ENCODE assay signal across 8 cellular contexts in the genomic region with DNA sequence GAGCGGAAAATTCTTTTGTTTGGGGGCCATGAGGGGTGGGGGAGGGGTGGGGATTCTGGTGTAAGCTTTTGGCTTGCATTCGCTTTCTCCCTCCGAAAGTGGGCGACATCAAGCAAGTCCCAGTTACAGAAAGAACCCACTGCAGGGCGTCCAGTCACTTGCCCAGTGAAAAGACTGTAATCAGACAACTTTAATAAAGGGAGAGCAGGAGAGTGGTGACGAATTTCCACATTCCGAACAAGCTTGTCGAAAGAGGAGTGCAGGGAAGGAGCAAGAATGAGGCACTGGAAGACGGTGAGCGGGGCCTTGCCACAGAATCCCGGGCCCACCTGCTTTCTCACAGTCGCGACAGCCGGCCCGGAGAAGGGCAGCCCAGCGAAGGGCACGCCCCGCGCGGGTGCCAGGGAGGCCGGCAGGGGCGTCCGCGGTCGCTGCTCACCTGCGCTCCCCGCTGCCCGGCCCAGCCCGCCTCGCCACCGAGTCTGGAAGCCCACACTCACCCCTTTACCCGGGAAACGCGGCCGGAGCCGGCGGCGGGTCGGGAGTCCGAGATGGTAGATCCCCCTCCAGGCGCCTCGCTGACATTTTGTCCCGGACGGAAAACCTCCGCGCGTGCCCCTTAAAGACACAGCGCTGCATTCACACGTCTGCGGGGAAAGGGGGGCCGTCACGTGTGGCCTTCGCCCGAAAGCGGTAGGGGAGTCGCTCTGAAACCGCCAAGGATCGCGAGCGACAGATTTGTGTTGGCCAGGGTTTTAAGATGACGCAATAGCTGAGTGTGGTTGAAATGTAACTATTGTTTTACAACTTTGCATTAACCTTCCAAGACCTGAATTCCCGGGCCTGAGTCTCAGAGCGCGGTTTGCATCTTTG. TPM values are rescaled to one million over a fixed set of nuclear protein-coding genes. Genes with fewer than 3 reads are reported as not detected.
A peak's percentile ranks its signal among the peaks of the same experiment; 100 is the strongest.
DNase-seq lines count a peak whose midpoint lies in the region; ATAC-seq and TF ChIP-seq lines count a peak whose summit lies in the region.

A gene with protein sequence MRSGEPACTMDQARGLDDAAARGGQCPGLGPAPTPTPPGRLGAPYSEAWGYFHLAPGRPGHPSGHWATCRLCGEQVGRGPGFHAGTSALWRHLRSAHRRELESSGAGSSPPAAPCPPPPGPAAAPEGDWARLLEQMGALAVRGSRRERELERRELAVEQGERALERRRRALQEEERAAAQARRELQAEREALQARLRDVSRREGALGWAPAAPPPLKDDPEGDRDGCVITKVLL (minus strand): TSS at position 675 of the 873 bp plus-strand sequence. CDS start 9,407 bp downstream, outside the sequence.

- intact Hi-C loops in activated CD4-positive, alpha-beta T cell treated with anti-CD3 and anti-CD28 coated beads, Interleukin-2, amount 10 ng/mL, durations not matched to agents 24 days and 14 days (cut with micrococcal nuclease), result no loop called here

- no peaks in the 10 kb centered on the region for H3K79me2 ChIP-seq in ACC112 (ENCODE audit: control insufficient read depth, insufficient read depth, low read length, unreplicated experiment)

- ATAC-seq in HG03139 (IDR thresholded peaks at IDR 0.05; ENCODE audit: unreplicated experiment), result peak; percentile 53

- H3K27ac Mint-ChIP-seq in activated CD4-positive, alpha-beta T cell treated with anti-CD3 and anti-CD28 coated beads, Interleukin-2, amount 10 ng/mL, durations not matched to agents 24 days and 14 days, result peak within 1 kb of the TSS; percentile 75

- H3K36me3 ChIP-seq in ACC112 (ENCODE audit: insufficient read depth, low read length), result no peaks in the 10 kb centered on the region

- no peaks in the 10 kb centered on the region for H3K36me3 Mint-ChIP-seq in activated CD4-positive, alpha-beta T cell treated with anti-CD3 and anti-CD28 coated beads, Interleukin-2, amount 10 ng/mL, durations not matched to agents 24 days and 14 days (ENCODE audit: low read depth)

- DNase-seq in NCI-H510A (lab: John Stamatoyannopoulos, UW) (peak; percentile 35), cortex of kidney (lab: John Stamatoyannopoulos, UW) (peak; percentile 51), left kidney (ENCODE audit: low read depth, low spot score) (peak; percentile 97)
- peak; percentile 81 for DNase-seq in activated CD4-positive, alpha-beta T cell treated with anti-CD3 and anti-CD28 coated beads, Interleukin-2, amount 10 ng/mL, durations not matched to agents 24 days and 14 days
- peak; percentile 26 to 27 for DNase-seq in stimulated activated CD4-positive, alpha-beta T cell treated with anti-CD3 and anti-CD28 coated beads, Interleukin-2, amount 100 ng/mL, for 48 hours

- TF ChIP-seq POLR2A in GM18526 (IDR thresholded peaks at IDR 0.05; ENCODE audit: extremely low read depth, insufficient read length), result peak; percentile 39

- no peaks in the 10 kb centered on the region for H3K27me3 ChIP-seq in ACC112 (ENCODE audit: insufficient read depth, low read length)

- peaks cover 17% of the 10 kb centered on the region for H3K27me3 Mint-ChIP-seq in activated CD4-positive, alpha-beta T cell treated with anti-CD3 and anti-CD28 coated beads, Interleukin-2, amount 10 ng/mL, durations not matched to agents 24 days and 14 days

- H3K4me1 Mint-ChIP-seq in activated CD4-positive, alpha-beta T cell treated with anti-CD3 and anti-CD28 coated beads, Interleukin-2, amount 10 ng/mL, durations not matched to agents 24 days and 14 days, result peaks cover 11% of the 10 kb centered on the region

- H3K9me3 Mint-ChIP-seq in activated CD4-positive, alpha-beta T cell treated with anti-CD3 and anti-CD28 coated beads, Interleukin-2, amount 10 ng/mL, durations not matched to agents 24 days and 14 days, result no peaks in the 10 kb centered on the region

- peaks cover 14% of the 10 kb centered on the region for H3K4me1 ChIP-seq in ACC112 (ENCODE audit: control insufficient read depth, insufficient read depth, low read length, unreplicated experiment)

- H2AFZ ChIP-seq in ACC112 (ENCODE audit: low read length, unreplicated experiment), result peak within 1 kb of the TSS; percentile 98

- peak within 1 kb of the TSS; percentile 87 for H3K4me3 ChIP-seq in ACC112 (ENCODE audit: low read depth, low read length)

- H3K4me3 Mint-ChIP-seq in activated CD4-positive, alpha-beta T cell treated with anti-CD3 and anti-CD28 coated beads, Interleukin-2, amount 10 ng/mL, durations not matched to agents 24 days and 14 days, result peak within 1 kb of the TSS; percentile 85

- peak within 1 kb of the TSS; percentile 74 for H3K27ac ChIP-seq in ACC112 (ENCODE audit: low read depth, low read length)

RNA-seq across cellular contexts. Expression of the gene that starts here (rescaled TPM):
- total RNA-seq in activated CD4-positive, alpha-beta T cell treated with anti-CD3 and anti-CD28 coated beads, Interleukin-2, amount 10 ng/mL, durations not matched to agents 24 days and 14 days, result 0.62 and 1.7 TPM in 2 replicates

Comparison
In these comparisons a context has a peak if more than half of its experiments do, and no peak if none do; other contexts are left out.
1. Peak in every context shown above with its lines: DNase-seq, ATAC-seq, H3K4me3 ChIP-seq and H3K27ac ChIP-seq.
2. DNase-seq: peak in every context shown above with its lines; median percentile 97 in left kidney; 81 in activated CD4-positive, alpha-beta T cell treated with anti-CD3 and anti-CD28 coated beads, Interleukin-2, amount 10 ng/mL, durations not matched to agents 24 days and 14 days; 51 in cortex of kidney; 35 in NCI-H510A; 26 in stimulated activated CD4-positive, alpha-beta T cell treated with anti-CD3 and anti-CD28 coated beads, Interleukin-2, amount 100 ng/mL, for 48 hours.